Comparison of ENCODE assay signal across 21 cellular contexts in the genomic region with DNA sequence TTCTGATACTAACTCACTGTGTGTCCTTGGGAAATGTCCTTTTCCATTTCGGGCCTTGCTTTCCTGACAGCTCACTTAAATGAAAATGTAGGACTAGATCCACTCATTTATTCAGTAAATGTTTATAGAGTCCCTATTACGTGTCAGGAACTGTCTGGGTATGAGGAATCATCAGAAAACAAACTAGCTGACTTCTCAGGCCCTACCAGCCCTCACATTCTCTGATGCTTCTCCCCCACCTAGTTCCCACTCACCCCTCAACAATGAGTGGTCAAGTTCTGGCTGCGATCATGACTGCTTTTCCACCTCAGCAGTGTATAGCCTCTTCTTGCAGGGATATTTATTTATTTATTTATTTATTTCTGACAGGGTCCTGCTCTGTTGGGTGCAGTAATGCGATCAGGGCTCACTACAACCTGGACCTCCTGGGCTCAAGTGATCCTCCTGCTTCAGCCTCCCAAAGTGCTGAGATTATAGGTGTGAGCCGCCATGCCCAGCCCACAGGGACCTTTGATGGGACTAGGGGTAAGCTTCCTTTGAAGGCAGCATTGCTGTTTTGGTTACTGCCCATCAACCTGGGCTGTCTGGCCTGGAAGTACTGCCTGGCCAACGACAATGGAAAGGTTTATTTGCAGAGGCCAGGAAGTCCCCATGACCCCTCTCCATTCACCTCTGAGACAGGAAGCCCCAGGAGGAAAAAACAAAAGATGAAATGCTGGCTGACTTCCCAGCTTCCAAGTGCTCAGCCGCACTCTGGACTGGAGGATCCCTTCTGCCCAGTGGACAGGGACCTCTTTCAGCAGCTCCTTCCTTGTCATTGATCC. TPM values are rescaled to one million over a fixed set of nuclear protein-coding genes. Genes with fewer than 3 reads are reported as not detected.
A peak's percentile ranks its signal among the peaks of the same experiment; 100 is the strongest.
DNase-seq lines count a peak whose midpoint lies in the region; ATAC-seq and TF ChIP-seq lines count a peak whose summit lies in the region.
"Had no signal": no experiment of that assay in that cellular context is flagged by ENCODE, and none has a peak within 500 bp of the region (broad histone marks: within the 10 kb centered on the region; RNA-seq: fewer than 3 reads in every experiment).

No MANE protein-coding gene starts in this region.

- H2AFZ ChIP-seq in mesenchymal stem cell (ENCODE audit: low read depth, low read length): no peak overlapping the region

- ATAC-seq in body of pancreas: peak; percentile 30
- peak; percentile 66 to 85 (median 74) for ATAC-seq in right lobe of liver
- ATAC-seq: naive thymus-derived CD8-positive, alpha-beta T cell had no signal

- H3K9me3 ChIP-seq in body of pancreas (no peaks in the 10 kb centered on the region), right lobe of liver (no peaks in the 10 kb centered on the region), mesenchymal stem cell (ENCODE audit: control insufficient read depth, low read length) (no peaks in the 10 kb centered on the region)

- TF ChIP-seq CTCF in body of pancreas (IDR thresholded peaks at IDR 0.05): no peak
- TF ChIP-seq CTCF in right lobe of liver (IDR thresholded peaks at IDR 0.05): no peak

- no peak overlapping the region for H3K23ac ChIP-seq in mesenchymal stem cell (ENCODE audit: low read length in 2 of 2)

- H3K4me3 ChIP-seq in body of pancreas (no peak overlapping the region), right lobe of liver (no peak overlapping the region), mesenchymal stem cell (ENCODE audit: insufficient read depth in 1 of 2, low read depth in 1 of 2, low read length in 2 of 2) (no peak overlapping the region)
- H3K4me3 ChIP-seq: ascending aorta, lung had no signal

- H3K18ac ChIP-seq in mesenchymal stem cell (ENCODE audit: low read depth in 1 of 2, low read length in 2 of 2): no peak overlapping the region

- intact Hi-C loops in body of pancreas (cut with DNase I) (no loop called here), right lobe of liver (cut with DNase I) (no loop called here)

- H3K36me3 ChIP-seq in body of pancreas (replicated peaks in 1 of 2; ENCODE audit: insufficient read depth in 1 of 2, low read depth in 2 of 2) (no peaks in the 10 kb centered on the region), right lobe of liver (no peaks in the 10 kb centered on the region), mesenchymal stem cell (ENCODE audit: control insufficient read depth in 1 of 2, insufficient read depth in 2 of 2, low read depth in 1 of 2, low read length in 2 of 2) (no peaks in the 10 kb centered on the region)
- H3K36me3 ChIP-seq: ascending aorta had no signal

- no peak overlapping the region for H2BK15ac ChIP-seq in mesenchymal stem cell (ENCODE audit: low read depth, poor library complexity, severe bottlenecking)

- DNase-seq in DMS153 treated with DMSO at 0.1 percent for 48 hours (lab: John Stamatoyannopoulos, UW; ENCODE audit: unreplicated experiment): peak; percentile 23
- DNase-seq in NCI-H1092 (lab: John Stamatoyannopoulos, UW): peak; percentile 28
- DNase-seq in body of pancreas: no peak
- DNase-seq in right lobe of liver: peak in 1 of 3 donors; percentile 29
- DNase-seq in caudate nucleus (lab: John Stamatoyannopoulos, UW): no peak
- no peak for DNase-seq in COLO668 (lab: John Stamatoyannopoulos, UW; ENCODE audit: unreplicated experiment)
- no peak for DNase-seq in NCI-H128 (lab: John Stamatoyannopoulos, UW; ENCODE audit: unreplicated experiment)
- DNase-seq in mesenchymal stem cell: no peak
- DNase-seq: activated naive CD4-positive, alpha-beta T cell treated with anti-CD3 and anti-CD28 coated beads, Interleukin-2, amount 10 ng/mL, durations not matched to agents 7 days and 5 days; activated T-cell treated with anti-CD3 and anti-CD28 coated beads, Interleukin-2, amount 50 U/mL, for 24 hours; KBM-7; naive thymus-derived CD8-positive, alpha-beta T cell; NCI-H1048; NCI-H345; posterior cingulate gyrus; SHP77 treated with DMSO at 0.1 percent for 48 hours; stimulated activated CD4-positive, alpha-beta T cell treated with anti-CD3 and anti-CD28 coated beads, Interleukin-4, amount 100 ng/mL, for 4 hours; T-helper 1 cell had no signal

- H4K91ac ChIP-seq in mesenchymal stem cell (ENCODE audit: low read length): no peak overlapping the region

- WGBS in body of pancreas, 2 donors: 76 to 78% methylated on average over 7 of the region's 7 CpGs
- WGBS in right lobe of liver (ENCODE audit: insufficient coverage, low coverage, low lambda C conversion rate, missing lambda C conversion rate): 69% methylated on average over 7 of the region's 7 CpGs
- 72% methylated on average over 5 of the region's 7 CpGs for WGBS in mesenchymal stem cell

- no peak overlapping the region for H3K4me2 ChIP-seq in mesenchymal stem cell (ENCODE audit: low read length, poor library complexity, severe bottlenecking)

- H3K14ac ChIP-seq in mesenchymal stem cell (ENCODE audit: low read length in 2 of 2): no peak overlapping the region

- H3K4me1 ChIP-seq in body of pancreas: no peaks in the 10 kb centered on the region
- no peaks in the 10 kb centered on the region for H3K4me1 ChIP-seq in right lobe of liver
- H3K4me1 ChIP-seq in mesenchymal stem cell (ENCODE audit: control insufficient read depth, insufficient read depth, low read depth, low read length): peaks cover 8% of the 10 kb centered on the region
- H3K4me1 ChIP-seq: ascending aorta had no signal

- H2BK12ac ChIP-seq in mesenchymal stem cell (ENCODE audit: low read length in 2 of 2): no peak overlapping the region

- H3K27ac ChIP-seq in body of pancreas (no peak overlapping the region), right lobe of liver (no peak overlapping the region), caudate nucleus (ENCODE audit: low read depth, low read length) (no peak overlapping the region), mesenchymal stem cell (ENCODE audit: low read length, poor library complexity, severe bottlenecking) (no peak overlapping the region)
- H3K27ac ChIP-seq: ascending aorta, HL-60 had no signal

- H3K9ac ChIP-seq in mesenchymal stem cell (ENCODE audit: low read length): no peak overlapping the region

- H2AK5ac ChIP-seq in mesenchymal stem cell (ENCODE audit: low read length, severe bottlenecking): no peak overlapping the region

- no peak overlapping the region for H4K8ac ChIP-seq in mesenchymal stem cell (ENCODE audit: low read length)

- TF ChIP-seq POLR2A in body of pancreas (IDR thresholded peaks at IDR 0.05) (no peak), right lobe of liver (IDR thresholded peaks at IDR 0.05) (no peak)

- no peak overlapping the region for H2BK120ac ChIP-seq in mesenchymal stem cell (ENCODE audit: low read depth, low read length)

- H3K79me1 ChIP-seq in mesenchymal stem cell (replicated peaks; ENCODE audit: low read length, poor library complexity, severe bottlenecking): no peaks in the 10 kb centered on the region

- no peak overlapping the region for H3K4ac ChIP-seq in mesenchymal stem cell (ENCODE audit: low read depth in 1 of 2, low read length in 2 of 2)

- H2BK5ac ChIP-seq in mesenchymal stem cell (ENCODE audit: low read depth, low read length, poor library complexity, severe bottlenecking): no peak overlapping the region

- H3K27me3 ChIP-seq in body of pancreas: no peaks in the 10 kb centered on the region
- H3K27me3 ChIP-seq in right lobe of liver: no peaks in the 10 kb centered on the region
- peaks cover 0 to 22% of the 10 kb centered on the region in 2 experiments for H3K27me3 ChIP-seq in mesenchymal stem cell (ENCODE audit: control insufficient read depth in 1 of 2, insufficient read depth in 1 of 2, low read length in 2 of 2)
- H3K27me3 ChIP-seq: ascending aorta had no signal

RNA-seq across cellular contexts. Expression of a gene that starts 33.1 kb away (rescaled TPM):
- total RNA-seq in body of pancreas: 10 to 100 TPM in 1 of 2 donors, 1 to 10 TPM in 1; 9.3 to 13.8 TPM
- 1 to 10 TPM; 2.9 to 5.7 (median 5.1) TPM for total RNA-seq in right lobe of liver
- polyA plus RNA-seq in mesenchymal stem cell (2013, experiment 1 of 2): 6.4 TPM
- polyA plus RNA-seq in mesenchymal stem cell (2013, experiment 2 of 2): 6.1 TPM

Comparison
In these comparisons a context has a peak if more than half of its experiments do, and no peak if none do; other contexts are left out.
1. DNase-seq: peak in DMS153 treated with DMSO at 0.1 percent for 48 hours (single experiment) and NCI-H1092 (single experiment); none in body of pancreas (0 of 4), caudate nucleus (0 of 61), COLO668 (single experiment), NCI-H128 (single experiment) and mesenchymal stem cell (single experiment).